In genomic region chr7:153188630-153189029, GRCh38 we compare ENCODE assay signal across 16 cellular contexts.
"Had no signal": no experiment of that assay in that cellular context is flagged by ENCODE, and none has a peak within 500 bp of the region (broad histone marks: within the 10 kb centered on the region; RNA-seq: fewer than 3 reads in every experiment).

No MANE protein-coding gene starts in this region.

- H3K4me3 ChIP-seq: colonic mucosa, heart right ventricle, left lung, mucosa of descending colon, right atrium auricular region, skin epidermis, transverse colon had no signal

- DNase-seq: activated CD4-positive, alpha-beta T cell treated with anti-CD3 and anti-CD28 coated beads, Interleukin-2, amount 50 U/mL, for 1 hour; activated CD4-positive, CD25-positive, alpha-beta regulatory T cell; activated naive CD4-positive, alpha-beta T cell treated with anti-CD3 and anti-CD28 coated beads for 36 hours; activated T-cell treated with anti-CD3 and anti-CD28 coated beads for 4 hours; colonic mucosa; foreskin melanocyte; heart right ventricle; left lung; mucosa of descending colon; naive thymus-derived CD8-positive, alpha-beta T cell; posterior cingulate gyrus; stimulated activated CD4-positive, alpha-beta T cell treated with anti-CD3 and anti-CD28 coated beads, Interleukin-4, amount 100 ng/mL, for 4 hours; transverse colon had no signal

- ATAC-seq: activated T-helper 17 cell treated with anti-CD3 and anti-CD28 coated beads, Interleukin-2, amount 50 U/mL, for 72 hours; heart right ventricle; left lung; mucosa of descending colon; naive thymus-derived CD8-positive, alpha-beta T cell had no signal
